Comparison of ENCODE assay signal across 14 cellular contexts in genomic region chr6:108585921-108586320, GRCh38. TPM values are rescaled to one million over a fixed set of nuclear protein-coding genes. Genes with fewer than 3 reads are reported as not detected.
DNase-seq lines count a peak whose midpoint lies in the region; TF ChIP-seq lines count a peak whose summit lies in the region.
"Had no signal": no experiment of that assay in that cellular context is flagged by ENCODE, and none has a peak within 500 bp of the region (broad histone marks: within the 10 kb centered on the region; RNA-seq: fewer than 3 reads in every experiment).

No MANE protein-coding gene starts in this region.

- no peak overlapping the region for H3K9ac ChIP-seq in subcutaneous abdominal adipose tissue (ENCODE audit: low read length in 5 of 5)

- H3K27ac Mint-ChIP-seq in HFFc6 (peak overlapping the region; percentile 65), mesothelial cell of epicardium (peak overlapping the region; percentile 73)
- H3K27ac Mint-ChIP-seq in activated naive CD4-positive, alpha-beta T cell treated with anti-CD3 and anti-CD28 coated beads, Interleukin-2, amount 10 ng/mL, durations not matched to agents 7 days and 5 days, result no peak overlapping the region
- H3K27ac Mint-ChIP-seq: stimulated activated effector memory CD8-positive, alpha-beta T cell treated with anti-CD3 and anti-CD28 coated beads, Interleukin-12 subunit alpha, Interleukin-12 subunit beta, amount 100 ng/mL, for 72 hours had no signal

- H3K4me1 ChIP-seq in breast epithelium (peaks cover 28 to 63% of the 10 kb centered on the region in 2 donors), subcutaneous abdominal adipose tissue (ENCODE audit: control insufficient read depth in 5 of 5, insufficient read depth in 5 of 5, low read length in 5 of 5) (peaks cover 16 to 93% (median 79%) of the 10 kb centered on the region in 5 donors)

- no peaks in the 10 kb centered on the region for H3K36me3 ChIP-seq in breast epithelium
- H3K36me3 ChIP-seq in subcutaneous abdominal adipose tissue (ENCODE audit: control insufficient read depth in 5 of 5, insufficient read depth in 5 of 5, low read length in 5 of 5), result no peaks in the 10 kb centered on the region

- H3K9me3 ChIP-seq in breast epithelium (no peaks in the 10 kb centered on the region), subcutaneous abdominal adipose tissue (ENCODE audit: control insufficient read depth in 5 of 5, low read length in 5 of 5) (no peaks in the 10 kb centered on the region)

- H3K27me3 Mint-ChIP-seq in HFFc6 (ENCODE audit: insufficient read depth) (no peaks in the 10 kb centered on the region), mesothelial cell of epicardium (ENCODE audit: low read depth) (no peaks in the 10 kb centered on the region)
- no peaks in the 10 kb centered on the region for H3K27me3 Mint-ChIP-seq in activated naive CD4-positive, alpha-beta T cell treated with anti-CD3 and anti-CD28 coated beads, Interleukin-2, amount 10 ng/mL, durations not matched to agents 7 days and 5 days

- CTCF ChIA-PET in activated naive CD4-positive, alpha-beta T cell treated with anti-CD3 and anti-CD28 coated beads, Interleukin-2, amount 10 ng/mL, durations not matched to agents 7 days and 5 days (lab: Charles Lee), result no interaction called here

- peaks cover 92% of the 10 kb centered on the region for H3K4me1 Mint-ChIP-seq in HFFc6 (ENCODE audit: low read depth)
- peaks cover 87% of the 10 kb centered on the region for H3K4me1 Mint-ChIP-seq in mesothelial cell of epicardium
- peaks cover 34% of the 10 kb centered on the region for H3K4me1 Mint-ChIP-seq in activated naive CD4-positive, alpha-beta T cell treated with anti-CD3 and anti-CD28 coated beads, Interleukin-2, amount 10 ng/mL, durations not matched to agents 7 days and 5 days

- H3K4me3 Mint-ChIP-seq in HFFc6 (peak overlapping the region; percentile 50), mesothelial cell of epicardium (no peak overlapping the region)
- no peak overlapping the region for H3K4me3 Mint-ChIP-seq in activated naive CD4-positive, alpha-beta T cell treated with anti-CD3 and anti-CD28 coated beads, Interleukin-2, amount 10 ng/mL, durations not matched to agents 7 days and 5 days
- H3K4me3 Mint-ChIP-seq: stimulated activated effector memory CD8-positive, alpha-beta T cell treated with anti-CD3 and anti-CD28 coated beads, Interleukin-12 subunit alpha, Interleukin-12 subunit beta, amount 100 ng/mL, for 72 hours had no signal

- DNase-seq in HFFc6 (no peak), breast epithelium (ENCODE audit: low spot score in 2 of 2) (no peak), mesothelial cell of epicardium (ENCODE audit: low spot score in 2 of 2, unreplicated experiment in 2 of 2) (no peak), NCI-H1694 (lab: John Stamatoyannopoulos, UW) (no peak), islet precursor cell (no peak), SHP77 (lab: John Stamatoyannopoulos, UW) (no peak)
- DNase-seq in activated naive CD4-positive, alpha-beta T cell treated with anti-CD3 and anti-CD28 coated beads, Interleukin-2, amount 10 ng/mL, durations not matched to agents 7 days and 5 days, result no peak
- DNase-seq: activated effector memory CD4-positive, alpha-beta T cell treated with Interleukin-2 at 50 U/mL for 16 hours; effector CD8-positive, alpha-beta T cell; foreskin keratinocyte; NCI-H1105; retina had no signal

- H3K4me3 ChIP-seq in breast epithelium (peak overlapping the region in 1 of 3 donors; percentile 7), subcutaneous abdominal adipose tissue (ENCODE audit: low read depth in 1 of 5, low read length in 5 of 5) (no peak overlapping the region)

- no peak for TF ChIP-seq POLR2A in breast epithelium (IDR thresholded peaks at IDR 0.05)

- H3K36me3 Mint-ChIP-seq in HFFc6 (ENCODE audit: low read depth) (no peaks in the 10 kb centered on the region; the same call in 1 of the 2 replicates), mesothelial cell of epicardium (no peaks in the 10 kb centered on the region)
- no peaks in the 10 kb centered on the region for H3K36me3 Mint-ChIP-seq in activated naive CD4-positive, alpha-beta T cell treated with anti-CD3 and anti-CD28 coated beads, Interleukin-2, amount 10 ng/mL, durations not matched to agents 7 days and 5 days

- H3K9me3 Mint-ChIP-seq in HFFc6, result no peaks in the 10 kb centered on the region
- no peaks in the 10 kb centered on the region for H3K9me3 Mint-ChIP-seq in mesothelial cell of epicardium
- no peaks in the 10 kb centered on the region for H3K9me3 Mint-ChIP-seq in activated naive CD4-positive, alpha-beta T cell treated with anti-CD3 and anti-CD28 coated beads, Interleukin-2, amount 10 ng/mL, durations not matched to agents 7 days and 5 days
- H3K9me3 Mint-ChIP-seq: stimulated activated effector memory CD8-positive, alpha-beta T cell treated with anti-CD3 and anti-CD28 coated beads, Interleukin-12 subunit alpha, Interleukin-12 subunit beta, amount 100 ng/mL, for 72 hours had no signal

- no peak for TF ChIP-seq CTCF in HFFc6 (IDR thresholded peaks at IDR 0.05)
- TF ChIP-seq CTCF in breast epithelium (IDR thresholded peaks at IDR 0.05), result no peak
- no peak for TF ChIP-seq CTCF in mesothelial cell of epicardium (IDR thresholded peaks at IDR 0.05; ENCODE audit: unreplicated experiment)

- no peaks in the 10 kb centered on the region for H3K27me3 ChIP-seq in breast epithelium
- H3K27me3 ChIP-seq in subcutaneous abdominal adipose tissue (ENCODE audit: control insufficient read depth in 5 of 5, insufficient read depth in 4 of 5, low read length in 5 of 5), result no peaks in the 10 kb centered on the region
- H3K27me3 ChIP-seq: foreskin keratinocyte had no signal

- H3K27ac ChIP-seq in breast epithelium (peak overlapping the region; percentile 85 to 96), subcutaneous abdominal adipose tissue (ENCODE audit: low read depth, low read length) (peak overlapping the region; percentile 24)
- H3K27ac ChIP-seq: foreskin keratinocyte had no signal

- intact Hi-C loops in breast epithelium (cut with DNase I; ENCODE audit: low total_unique reads), result no loop called here

RNA-seq across cellular contexts. Expression of gene FOXO3, which starts 25.2 kb away (rescaled TPM):
- 10 to 100 TPM; 21.1 to 28.9 (median 24.2) TPM for total RNA-seq in HFFc6 (2021; fragmentation: NEBNext Ultra II Directional; extraction: Animal tissue kit (Norgen Biotek cat#: 25700))
- total RNA-seq in breast epithelium (100 to 1,000 TPM; 107 to 181 (median 155) TPM), mesothelial cell of epicardium (56.6 to 58.3 TPM (median 57.9 TPM) in 3 replicates)
